ENCODE assay signal across 8 cellular contexts in the genomic region with DNA sequence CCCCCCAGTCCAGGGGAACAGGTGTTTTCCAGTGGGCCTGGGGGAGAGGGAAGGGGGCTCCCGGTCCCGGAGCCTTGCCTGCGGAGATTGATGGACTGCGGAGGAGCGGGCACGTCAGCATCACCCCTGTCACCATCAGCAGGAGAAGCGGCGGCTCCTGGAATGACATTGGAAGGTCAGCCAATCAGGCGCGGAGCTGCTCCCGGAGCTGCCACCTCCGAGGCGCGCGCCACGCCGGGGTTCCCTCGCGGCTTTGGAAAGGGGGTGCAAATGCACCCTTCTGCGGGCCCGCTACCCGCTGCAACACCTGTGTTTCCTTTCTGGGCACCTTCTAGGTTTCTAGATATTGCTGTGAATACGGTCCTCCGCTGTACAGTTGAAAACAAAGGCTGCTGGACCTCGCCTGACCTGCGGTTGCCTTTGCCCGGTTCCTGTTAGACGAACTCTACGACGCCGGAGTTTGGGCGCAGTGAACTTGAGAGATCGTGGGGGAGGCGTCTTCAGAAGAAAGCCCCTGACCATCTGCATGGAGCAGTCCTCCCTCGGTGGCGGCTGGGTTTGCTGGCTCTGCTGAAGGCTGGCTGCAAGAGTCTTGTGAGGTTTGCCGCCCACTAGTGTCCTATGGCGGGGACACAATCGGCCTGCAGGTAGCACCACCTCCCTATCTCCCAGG. TPM values are rescaled to one million over a fixed set of nuclear protein-coding genes. Genes with fewer than 3 reads are reported as not detected.
DNase-seq lines count a peak whose midpoint lies in the region; ATAC-seq and TF ChIP-seq lines count a peak whose summit lies in the region.

No MANE protein-coding gene starts in this region.

- WGBS in heart right ventricle, 2 donors = 2% methylated on average over 39 of the region's 39 CpGs

- ATAC-seq in heart right ventricle = peak; percentile 47 to 92 (median 78)
- peak; percentile 75 for ATAC-seq in sciatic nerve
- ATAC-seq in HG03159 (IDR thresholded peaks at IDR 0.05; ENCODE audit: unreplicated experiment) = no peak
- no peak for ATAC-seq in GM21786 (IDR thresholded peaks at IDR 0.05; ENCODE audit: unreplicated experiment)

- H3K4me1 ChIP-seq in heart right ventricle = peaks cover 0 to 4% (median 0%) of the 10 kb centered on the region in 9 donors

- H3K27me3 ChIP-seq in heart right ventricle = peaks cover 6 to 93% (median 70%) of the 10 kb centered on the region in 7 donors

- peak in 7 of 9 donors; percentile 31 to 61 (median 44) for TF ChIP-seq CTCF in heart right ventricle (IDR thresholded peaks at IDR 0.05)

- no peaks in the 10 kb centered on the region for H3K9me3 ChIP-seq in heart right ventricle

- peak overlapping the region in 7 of 10 donors; percentile 4 to 39 (median 28) for H3K4me3 ChIP-seq in heart right ventricle

- no peak overlapping the region for H3K27ac ChIP-seq in heart right ventricle

- peak; percentile 25 for DNase-seq in HuH-7.5 (ENCODE audit: low spot score)
- DNase-seq in NCI-H82 (lab: John Stamatoyannopoulos, UW) = peak; percentile 94
- peak; percentile 42 to 47 for DNase-seq in heart right ventricle
- DNase-seq in sciatic nerve (ENCODE audit: low spot score) = peak; percentile 67
- DNase-seq in SKM-1 (lab: John Stamatoyannopoulos, UW; ENCODE audit: unreplicated experiment) = no peak
- no peak for DNase-seq in activated CD8-positive, alpha-beta memory T cell treated with anti-CD3 and anti-CD28 coated beads, Interleukin-2, amount 50 U/mL, for 4 hours

- intact Hi-C loops in heart right ventricle (cut with DNase I) = loop anchor here in 7 of 10 donors (5.0 to 10.0 kb wide), 3 partner anchors 223 to 377 kb away; no protein-coding TSS in a partner anchor
- intact Hi-C loops in sciatic nerve (cut with DNase I) = no loop called here

- no peaks in the 10 kb centered on the region for H3K36me3 ChIP-seq in heart right ventricle

RNA-seq across cellular contexts. Expression of gene DSCAM, which starts 5.3 kb away (rescaled TPM):
- total RNA-seq in heart right ventricle = under 1 TPM in 1 of 10 donors, not detected in 9; 0.04 TPM
- polyA plus RNA-seq in heart right ventricle = under 1 TPM in 1 of 2 donors, not detected in 1; 0.03 TPM
- total RNA-seq in sciatic nerve = 0.36 TPM

Comparison
In these comparisons a context has a peak if more than half of its experiments do, and no peak if none do; other contexts are left out.
1. DNase-seq: peak in HuH-7.5 (single experiment), NCI-H82 (single experiment), heart right ventricle (2 of 2) and sciatic nerve (single experiment); none in SKM-1 (single experiment) and activated CD8-positive, alpha-beta memory T cell treated with anti-CD3 and anti-CD28 coated beads, Interleukin-2, amount 50 U/mL, for 4 hours (single experiment).
2. ATAC-seq: peak in heart right ventricle (8 of 8) and sciatic nerve (single experiment); none in HG03159 (single experiment) and GM21786 (single experiment).